9 cellular contexts compared by ENCODE assay signal in genomic region chr11:65781152-65781961, GRCh38. TPM values are rescaled to one million over a fixed set of nuclear protein-coding genes. Genes with fewer than 3 reads are reported as not detected.
DNase-seq lines count a peak whose midpoint lies in the region; ATAC-seq lines count a peak whose summit lies in the region.
"Had no signal": no experiment of that assay in that cellular context is flagged by ENCODE, and none has a peak within 500 bp of the region (broad histone marks: within the 10 kb centered on the region; RNA-seq: fewer than 3 reads in every experiment).

No MANE protein-coding gene starts in this region.

- H3K4me3 ChIP-seq in iPS DF 6.9 (ENCODE audit: low read length): peak overlapping the region; percentile 66; the same call in 1 of the 2 replicates
- H3K4me3 ChIP-seq in skin epidermis: peak overlapping the region; percentile 71 to 95 (median 82)

- H3K27ac ChIP-seq in iPS DF 6.9 (ENCODE audit: low read length) (no peak overlapping the region), skin epidermis (peak overlapping the region in 20 of 21 experiments; percentile 8 to 98 (median 92))

- no peaks in the 10 kb centered on the region for H3K9me3 Mint-ChIP-seq in activated naive CD8-positive, alpha-beta T cell treated with anti-CD3 and anti-CD28 coated beads, Interleukin-2, amount 10 ng/mL, durations not matched to agents 7 days and 5 days
- H3K9me3 Mint-ChIP-seq: T-helper 1 cell treated with Interleukin-12 subunit alpha and Interleukin-12 subunit beta and Interleukin-4 antibody, amounts not matched to agents 30 μg/mL and 1 μg/mL, for 36 hours had no signal

- no peaks in the 10 kb centered on the region for H3K9me3 ChIP-seq in iPS DF 6.9 (ENCODE audit: control insufficient read depth, insufficient read depth, low read length)

- peaks cover 7% of the 10 kb centered on the region; the same call in 1 of the 2 replicates for H3K36me3 ChIP-seq in iPS DF 6.9 (ENCODE audit: control insufficient read depth, insufficient read depth, low read length)

- H3K4me1 ChIP-seq in iPS DF 6.9 (ENCODE audit: control insufficient read depth, insufficient read depth, low read length): peaks cover 8% of the 10 kb centered on the region

- H3K36me3 Mint-ChIP-seq in activated naive CD8-positive, alpha-beta T cell treated with anti-CD3 and anti-CD28 coated beads, Interleukin-2, amount 10 ng/mL, durations not matched to agents 7 days and 5 days: peaks cover 2% of the 10 kb centered on the region

- ATAC-seq in GM18868 (IDR thresholded peaks at IDR 0.05; ENCODE audit: unreplicated experiment) (peak; percentile 33), HG03196 (IDR thresholded peaks at IDR 0.05; ENCODE audit: unreplicated experiment) (peak; percentile 13)
- peak; percentile 25 for ATAC-seq in activated naive CD8-positive, alpha-beta T cell treated with anti-CD3 and anti-CD28 coated beads, Interleukin-2, amount 10 ng/mL, durations not matched to agents 7 days and 5 days (ENCODE audit: low read depth)

- peaks cover 21% of the 10 kb centered on the region for H3K4me1 Mint-ChIP-seq in activated naive CD8-positive, alpha-beta T cell treated with anti-CD3 and anti-CD28 coated beads, Interleukin-2, amount 10 ng/mL, durations not matched to agents 7 days and 5 days

- no peak overlapping the region for H3K27ac Mint-ChIP-seq in activated naive CD8-positive, alpha-beta T cell treated with anti-CD3 and anti-CD28 coated beads, Interleukin-2, amount 10 ng/mL, durations not matched to agents 7 days and 5 days
- H3K27ac Mint-ChIP-seq: T-helper 1 cell treated with Interleukin-12 subunit alpha and Interleukin-12 subunit beta and Interleukin-4 antibody, amounts not matched to agents 30 μg/mL and 1 μg/mL, for 36 hours had no signal

- peaks cover 10% of the 10 kb centered on the region; the same call in 1 of the 2 replicates for H3K27me3 ChIP-seq in iPS DF 6.9 (ENCODE audit: control insufficient read depth, insufficient read depth, low read length)

- peaks cover 12% of the 10 kb centered on the region for H3K27me3 Mint-ChIP-seq in activated naive CD8-positive, alpha-beta T cell treated with anti-CD3 and anti-CD28 coated beads, Interleukin-2, amount 10 ng/mL, durations not matched to agents 7 days and 5 days

- DNase-seq in CD1c-positive myeloid dendritic cell (ENCODE audit: extremely low spot score): peak; percentile 28
- no peak for DNase-seq in activated naive CD8-positive, alpha-beta T cell treated with anti-CD3 and anti-CD28 coated beads, Interleukin-2, amount 10 ng/mL, durations not matched to agents 7 days and 5 days
- no peak for DNase-seq in iPS DF 6.9 (ENCODE audit: low read depth, low spot score)
- DNase-seq in activated CD4-positive, alpha-beta T cell treated with anti-CD3 and anti-CD28 coated beads for 1 hour: no peak
- no peak for DNase-seq in GF-D8 (lab: John Stamatoyannopoulos, UW)

- no CpG with 5 or more reads among the region's 83 CpGs for whole genome bisulfite sequencing in iPS DF 6.9 (ENCODE audit: insufficient coverage, insufficient read length)

- POLR2A ChIA-PET in activated naive CD8-positive, alpha-beta T cell treated with anti-CD3 and anti-CD28 coated beads, Interleukin-2, amount 10 ng/mL, durations not matched to agents 7 days and 5 days (lab: Charles Lee): interaction anchor here (0.5 to 2.6 kb wide), 8 partner anchors 10 to 108 kb away, joined by 3 to 17 read pairs (median 8); partner anchors contain the start of genes CCDC85B, FIBP, KAT5 and MUS81

- no peak overlapping the region for H3K4me3 Mint-ChIP-seq in activated naive CD8-positive, alpha-beta T cell treated with anti-CD3 and anti-CD28 coated beads, Interleukin-2, amount 10 ng/mL, durations not matched to agents 7 days and 5 days
- H3K4me3 Mint-ChIP-seq: T-helper 1 cell treated with Interleukin-12 subunit alpha and Interleukin-12 subunit beta and Interleukin-4 antibody, amounts not matched to agents 30 μg/mL and 1 μg/mL, for 36 hours had no signal

RNA-seq across cellular contexts. Expression of gene AP5B1, which starts 0.6 kb away (rescaled TPM):
- 10 to 100 TPM; 27.9 to 29.0 TPM for total RNA-seq in activated naive CD8-positive, alpha-beta T cell treated with anti-CD3 and anti-CD28 coated beads, Interleukin-2, amount 10 ng/mL, durations not matched to agents 7 days and 5 days

RNA-seq across cellular contexts. Expression of gene OVOL1, which starts 5.5 kb away (rescaled TPM):
- under 1 TPM; 0.14 to 0.17 TPM for total RNA-seq in activated naive CD8-positive, alpha-beta T cell treated with anti-CD3 and anti-CD28 coated beads, Interleukin-2, amount 10 ng/mL, durations not matched to agents 7 days and 5 days

RNA-seq across cellular contexts. Expression of gene SNX32, which starts 52.4 kb away (rescaled TPM):
- 1 to 10 TPM; 2.6 to 3.6 TPM for total RNA-seq in activated naive CD8-positive, alpha-beta T cell treated with anti-CD3 and anti-CD28 coated beads, Interleukin-2, amount 10 ng/mL, durations not matched to agents 7 days and 5 days
